7 cellular contexts compared by ENCODE assay signal in genomic region chrX:123664467-123665167, GRCh38.
A peak's percentile ranks its signal among the peaks of the same experiment; 100 is the strongest.
DNase-seq lines count a peak whose midpoint lies in the region; ATAC-seq, FAIRE-seq and TF ChIP-seq lines count a peak whose summit lies in the region.
"Not testable (repeated sequence)": the region's sequence is repeated elsewhere in the genome, so short reads cannot be mapped to it uniquely, and the experiment has no call there.

No MANE protein-coding gene starts in this region.

- not testable (repeated sequence) for H3K79me2 ChIP-seq in keratinocyte (ENCODE audit: control insufficient read depth, insufficient read depth, low read length)

- 88 to 98% methylated on average over 6 of the region's 6 CpGs for WGBS in pancreas, 2 donors

- peaks cover 22% of the 10 kb centered on the region for H3K4me1 Mint-ChIP-seq in HFFc6 (ENCODE audit: low read depth)

- H3K4me3 ChIP-seq in RWPE2 (ENCODE audit: severe bottlenecking); bronchial epithelial cell (ENCODE audit: low read depth, low read length); fibroblast of mammary gland (ENCODE audit: control insufficient read depth, low read depth, low read length); keratinocyte (ENCODE audit: control insufficient read depth in 2 of 3, extremely low read depth in 1 of 3, insufficient read depth in 2 of 3, low read depth in 1 of 3, low read length in 3 of 3); pancreas: not testable (repeated sequence)

- H2AFZ ChIP-seq in keratinocyte (ENCODE audit: control insufficient read depth, low read length): not testable (repeated sequence)

- H3K27ac Mint-ChIP-seq in HFFc6: not testable (repeated sequence)

- intact Hi-C loops in pancreas (cut with DNase I): not testable (repeated sequence)

- H3K36me3 ChIP-seq in RWPE2 (ENCODE audit: low read depth): peaks cover 46% of the 10 kb centered on the region
- not testable (repeated sequence) for H3K36me3 ChIP-seq in bronchial epithelial cell (ENCODE audit: control insufficient read depth, insufficient read depth, low read length); keratinocyte (ENCODE audit: control insufficient read depth in 2 of 2, extremely low read depth in 1 of 2, insufficient read depth in 2 of 2, low read length in 2 of 2); pancreas

- H3K9me1 ChIP-seq in keratinocyte (ENCODE audit: control insufficient read depth, extremely low read depth, insufficient read depth, low read length): not testable (repeated sequence)

- H3K4me1 ChIP-seq in RWPE2 (ENCODE audit: insufficient read depth, poor library complexity, severe bottlenecking): peaks cover 16% of the 10 kb centered on the region
- not testable (repeated sequence) for H3K4me1 ChIP-seq in keratinocyte (ENCODE audit: control insufficient read depth, extremely low read depth, insufficient read depth, low read length); pancreas

- DNase-seq in DMS79 (lab: John Stamatoyannopoulos, UW): peak; percentile 4
- DNase-seq in HFFc6: peak; percentile 21
- DNase-seq in RWPE2 (ENCODE audit: low spot score); keratinocyte (ENCODE audit: low read depth, low spot score); pancreas: not testable (repeated sequence)
- DNase-seq in bronchial epithelial cell (ENCODE audit: low read depth): peak; percentile 68
- DNase-seq in fibroblast of mammary gland (ENCODE audit: low read depth): peak; percentile 59

- H3K27me3 Mint-ChIP-seq in HFFc6 (ENCODE audit: insufficient read depth): not testable (repeated sequence)

- peak overlapping the region; percentile 16 for H3K4me2 ChIP-seq in keratinocyte (ENCODE audit: control insufficient read depth, extremely low read depth, insufficient read depth, low read depth, low read length)

- FAIRE-seq in bronchial epithelial cell (lab: Jason Lieb, UNC); keratinocyte (lab: Jason Lieb, UNC): not testable (repeated sequence)
- FAIRE-seq in pancreas (lab: Jason Lieb, UNC): peak; percentile 45

- not testable (repeated sequence) for H3K9ac ChIP-seq in keratinocyte (ENCODE audit: control insufficient read depth, extremely low read depth, insufficient read depth, low read length)

- not testable (repeated sequence) for H4K20me1 ChIP-seq in keratinocyte (ENCODE audit: control insufficient read depth, extremely low read depth, insufficient read depth, low read length)

- H3K27me3 ChIP-seq in RWPE2 (ENCODE audit: insufficient read depth, poor library complexity, severe bottlenecking); bronchial epithelial cell (ENCODE audit: control insufficient read depth, insufficient read depth, low read length); keratinocyte (ENCODE audit: control insufficient read depth, extremely low read depth, insufficient read depth, low read length); pancreas: not testable (repeated sequence)

- H3K9me3 ChIP-seq in RWPE2 (ENCODE audit: severe bottlenecking); keratinocyte (ENCODE audit: control insufficient read depth, low read depth, low read length); pancreas: not testable (repeated sequence)

- peak; percentile 56 for ATAC-seq in RWPE2 (ENCODE audit: low read depth)
- not testable (repeated sequence) for ATAC-seq in pancreas

- not testable (repeated sequence) for H3K4me3 Mint-ChIP-seq in HFFc6

- H3K9me3 Mint-ChIP-seq in HFFc6: not testable (repeated sequence)

- dilution Hi-C loops in keratinocyte (cut with MboI; ENCODE audit: extremely low pct_ligation_motif_present, low sequenced_read_pairs): not testable (repeated sequence)

- H3K27ac ChIP-seq in RWPE2 (ENCODE audit: poor library complexity, severe bottlenecking): peak overlapping the region; percentile 67
- peak overlapping the region; percentile 56 for H3K27ac ChIP-seq in keratinocyte (ENCODE audit: control insufficient read depth, insufficient read depth, low read length)
- H3K27ac ChIP-seq in pancreas: not testable (repeated sequence)

- TF ChIP-seq CTCF in HFFc6 (IDR thresholded peaks at IDR 0.05); RWPE2 (IDR thresholded peaks at IDR 0.05; ENCODE audit: poor library complexity, severe bottlenecking); bronchial epithelial cell (IDR thresholded peaks at IDR 0.05; ENCODE audit: insufficient read depth, low read length, severe bottlenecking); fibroblast of mammary gland (conservative IDR thresholded peaks at IDR 0.05; ENCODE audit: control insufficient read depth, insufficient read depth, low read depth, low read length); keratinocyte (optimal IDR thresholded peaks at IDR 0.05 in 1 of 3, IDR thresholded peaks at IDR 0.05 in 1 of 3, conservative IDR thresholded peaks at IDR 0.05 in 1 of 3; ENCODE audit: extremely low read depth in 1 of 3, insufficient read depth in 2 of 3, low read length in 3 of 3); pancreas (IDR thresholded peaks at IDR 0.05): not testable (repeated sequence)

- peaks cover 19% of the 10 kb centered on the region for H3K36me3 Mint-ChIP-seq in HFFc6 (ENCODE audit: low read depth)
